ENCODE assay signal across 9 cellular contexts in genomic region chr2:215950009-215950408, GRCh38.
DNase-seq lines count a peak whose midpoint lies in the region; ATAC-seq and TF ChIP-seq lines count a peak whose summit lies in the region.
"Had no signal": no experiment of that assay in that cellular context is flagged by ENCODE, and none has a peak within 500 bp of the region (broad histone marks: within the 10 kb centered on the region; RNA-seq: fewer than 3 reads in every experiment).

No MANE protein-coding gene starts in this region.

- ATAC-seq in GM19395 (IDR thresholded peaks at IDR 0.05; ENCODE audit: unreplicated experiment) (peak; percentile 89), HG03175 (IDR thresholded peaks at IDR 0.05; ENCODE audit: unreplicated experiment) (peak; percentile 90), sciatic nerve (peak; percentile 38)

- DNase-seq in DMS153 treated with DMSO at 0.1 percent for 48 hours (lab: John Stamatoyannopoulos, UW; ENCODE audit: unreplicated experiment) (peak; percentile 5), DMS153 (lab: John Stamatoyannopoulos, UW) (no peak), Peyer's patch (no peak), esophagus squamous epithelium (lab: John Stamatoyannopoulos, UW) (no peak), sciatic nerve (ENCODE audit: low spot score) (no peak), NCI-H774 (lab: John Stamatoyannopoulos, UW) (no peak)

- H3K4me1 ChIP-seq in Peyer's patch (no peaks in the 10 kb centered on the region), esophagus squamous epithelium (no peaks in the 10 kb centered on the region)
- H3K4me1 ChIP-seq: BLaER1 had no signal

- H3K27ac ChIP-seq in Peyer's patch: no peak overlapping the region
- no peak overlapping the region for H3K27ac ChIP-seq in esophagus squamous epithelium
- H3K27ac ChIP-seq: BLaER1 had no signal

- H3K4me3 ChIP-seq in Peyer's patch: no peak overlapping the region
- no peak overlapping the region for H3K4me3 ChIP-seq in esophagus squamous epithelium
- H3K4me3 ChIP-seq: BLaER1 had no signal

- intact Hi-C loops in esophagus squamous epithelium (cut with DNase I): loop anchor here (10.0 kb wide), 1 partner anchor 75 kb away; no protein-coding TSS in a partner anchor
- intact Hi-C loops in sciatic nerve (cut with DNase I): loop anchor here (5.0 kb wide), 1 partner anchor 252 kb away; no protein-coding TSS in a partner anchor

- H3K36me3 ChIP-seq in Peyer's patch (no peaks in the 10 kb centered on the region), esophagus squamous epithelium (peaks cover 0 to 17% (median 0%) of the 10 kb centered on the region in 3 donors)
- H3K36me3 ChIP-seq: BLaER1 had no signal

- WGBS in esophagus squamous epithelium, 2 donors: 46 to 62% methylated on average over 3 of the region's 3 CpGs

- H3K9me3 ChIP-seq in Peyer's patch (no peaks in the 10 kb centered on the region), esophagus squamous epithelium (no peaks in the 10 kb centered on the region)
- H3K9me3 ChIP-seq: BLaER1 had no signal

- TF ChIP-seq CTCF in Peyer's patch (IDR thresholded peaks at IDR 0.05) (peak in 5 of 6 experiments; percentile 36 to 62 (median 60)), esophagus squamous epithelium (IDR thresholded peaks at IDR 0.05) (peak; percentile 34 to 68 (median 46))

- H3K27me3 ChIP-seq in Peyer's patch (no peaks in the 10 kb centered on the region), esophagus squamous epithelium (no peaks in the 10 kb centered on the region)
- H3K27me3 ChIP-seq: BLaER1 had no signal

- no peak for TF ChIP-seq POLR2A in Peyer's patch (IDR thresholded peaks at IDR 0.05)
- no peak for TF ChIP-seq POLR2A in esophagus squamous epithelium (IDR thresholded peaks at IDR 0.05)

Comparison
In these comparisons a context has a peak if more than half of its experiments do, and no peak if none do; other contexts are left out.
1. ATAC-seq: peak in every context shown above with its lines; median percentile 90 in HG03175; 89 in GM19395; 38 in sciatic nerve.